ENCODE assay signal across 9 cellular contexts in genomic region chr18:48022531-48023330, GRCh38.
DNase-seq lines count a peak whose midpoint lies in the region; ATAC-seq, FAIRE-seq and TF ChIP-seq lines count a peak whose summit lies in the region.
"Had no signal": no experiment of that assay in that cellular context is flagged by ENCODE, and none has a peak within 500 bp of the region (broad histone marks: within the 10 kb centered on the region; RNA-seq: fewer than 3 reads in every experiment).

No MANE protein-coding gene starts in this region.

- H3K27me3 Mint-ChIP-seq in H9 (ENCODE audit: low read depth), result peaks cover 6% of the 10 kb centered on the region

- no peak overlapping the region for H3K56ac ChIP-seq in H9 (ENCODE audit: insufficient read length, low read depth, low read length)

- H3K4me1 ChIP-seq in H9 (ENCODE audit: insufficient read depth, low read length), result no peaks in the 10 kb centered on the region

- H3K23me2 ChIP-seq in H9 (ENCODE audit: insufficient read length, low read depth, low read length, poor library complexity, severe bottlenecking), result no peaks in the 10 kb centered on the region

- 0 out of 5 replicates have a peak overlapping the region, but pooled peaks of 1 of the 2 experiments have one; percentile 48 for H3K4me3 Mint-ChIP-seq in H9

- H2BK20ac ChIP-seq in H9 (ENCODE audit: low read depth, low read length, poor library complexity, severe bottlenecking), result no peak overlapping the region

- no peak overlapping the region for H3K4me2 ChIP-seq in H9 (ENCODE audit: insufficient read depth, insufficient read length, low read length)

- H2AFZ ChIP-seq in H9 (ENCODE audit: low read length), result no peak overlapping the region

- TF ChIP-seq CTCF in H9 (conservative IDR thresholded peaks at IDR 0.05) (peak; percentile 73), VCaP (conservative IDR thresholded peaks at IDR 0.05) (peak; percentile 77)

- H3K9me3 ChIP-seq in H9 (ENCODE audit: control insufficient read depth, low read depth, low read length), result no peaks in the 10 kb centered on the region
- H3K9me3 ChIP-seq: neutrophil had no signal

- no peak overlapping the region for H3T11ph ChIP-seq in H9 (ENCODE audit: low read length)

- no peaks in the 10 kb centered on the region for H3K79me2 ChIP-seq in H9 (ENCODE audit: insufficient read depth, low read length)

- no peak overlapping the region for H3K23ac ChIP-seq in H9 (ENCODE audit: insufficient read length, low read depth, low read length)

- no peak overlapping the region for H3K4ac ChIP-seq in H9 (ENCODE audit: low read depth, low read length)

- no peak overlapping the region for H2BK5ac ChIP-seq in H9 (ENCODE audit: insufficient read length, low read length)

- peak overlapping the region; percentile 72 for H3K18ac ChIP-seq in H9 (ENCODE audit: insufficient read length, low read depth, low read length)

- H4K8ac ChIP-seq in H9 (replicated peaks; ENCODE audit: insufficient read length, low read depth, low read length), result no peak overlapping the region

- ATAC-seq in HG02938 (IDR thresholded peaks at IDR 0.05; ENCODE audit: unreplicated experiment), result no peak
- ATAC-seq in HG03159 (IDR thresholded peaks at IDR 0.05; ENCODE audit: unreplicated experiment), result no peak

- H3K79me1 ChIP-seq in H9 (ENCODE audit: insufficient read depth, low read depth, low read length, poor library complexity, severe bottlenecking), result no peaks in the 10 kb centered on the region

- no peak overlapping the region for H4K91ac ChIP-seq in H9 (ENCODE audit: insufficient read length, low read depth, low read length)

- no peak overlapping the region for H3K9ac ChIP-seq in H9 (ENCODE audit: extremely low read depth, insufficient read length, low read length)

- no peaks in the 10 kb centered on the region for H3K27me3 ChIP-seq in H9 (ENCODE audit: insufficient read depth, low read length)

- no CpG with 5 or more reads among the region's 16 CpGs for WGBS in H9 (ENCODE audit: extremely low coverage, insufficient read length, low lambda C conversion rate)

- no peaks in the 10 kb centered on the region; a peak in 1 of 5 replicates for H3K9me3 Mint-ChIP-seq in H9

- no peak overlapping the region for H2BK12ac ChIP-seq in H9 (ENCODE audit: insufficient read length, low read depth, low read length)

- H3K27ac Mint-ChIP-seq in H9, result no peak overlapping the region; a peak in 1 of 7 replicates

- H3K14ac ChIP-seq in H9 (ENCODE audit: insufficient read depth, low read length), result peak overlapping the region; percentile 27; the same call in 1 of the 2 replicates

- H4K5ac ChIP-seq in H9 (ENCODE audit: insufficient read length, low read depth, low read length), result no peak overlapping the region

- peak; percentile 94 for DNase-seq in COR-L47 (lab: John Stamatoyannopoulos, UW)
- DNase-seq in H9, result no peak
- peak; percentile 79 for DNase-seq in NCI-H2227 treated with DMSO at 0.1 percent for 48 hours (lab: John Stamatoyannopoulos, UW)
- peak; percentile 54 to 63 for DNase-seq in frontal cortex (ENCODE audit: low spot score in 2 of 2)
- peak; percentile 88 for DNase-seq in pons (ENCODE audit: low spot score)

- H3K36me3 Mint-ChIP-seq in H9 (ENCODE audit: insufficient read depth in 1 of 3, low read depth in 3 of 3), result no peaks in the 10 kb centered on the region; a peak in 1 of 7 replicates

- peaks cover 33 to 54% of the 10 kb centered on the region in 2 experiments for H3K4me1 Mint-ChIP-seq in H9

- no peak overlapping the region for H3K27ac ChIP-seq in H9 (ENCODE audit: insufficient read length, low read depth, low read length)
- peak overlapping the region; percentile 24; the same call in 1 of the 2 replicates for H3K27ac ChIP-seq in VCaP
- H3K27ac ChIP-seq: neutrophil had no signal

- no peak overlapping the region for H2AK5ac ChIP-seq in H9 (ENCODE audit: insufficient read length, low read length)

- no peak overlapping the region for H2BK15ac ChIP-seq in H9 (ENCODE audit: low read depth, low read length)

- no peak overlapping the region for H2BK120ac ChIP-seq in H9 (ENCODE audit: low read depth, low read length, poor library complexity, severe bottlenecking)

- no peak for FAIRE-seq in frontal cortex (lab: Jason Lieb, UNC)

- H4K20me1 ChIP-seq in H9 (ENCODE audit: control insufficient read depth, insufficient read depth, insufficient read length), result no peaks in the 10 kb centered on the region
